In the genomic region with DNA sequence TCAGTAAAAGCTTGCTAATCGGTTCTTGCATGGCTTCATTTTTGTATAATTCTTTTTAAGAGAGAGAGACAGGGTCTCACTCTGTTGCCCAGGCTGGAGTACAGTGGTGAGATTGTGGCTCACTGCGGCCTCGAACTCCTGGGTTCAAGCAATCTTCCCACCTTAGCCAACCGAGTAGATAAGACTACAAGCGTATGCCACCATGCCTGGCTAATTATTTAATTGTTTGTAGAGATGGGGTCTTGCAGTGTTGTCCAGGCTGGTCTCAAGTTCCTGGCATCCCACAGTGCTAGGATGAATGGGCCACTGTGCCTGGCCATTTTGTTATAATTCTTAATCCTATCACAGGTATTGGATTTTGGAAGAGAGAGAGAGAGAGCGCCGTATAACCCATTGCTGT, we compare ENCODE assay signal across 24 cellular contexts. TPM values are rescaled to one million over a fixed set of nuclear protein-coding genes. Genes with fewer than 3 reads are reported as not detected.
DNase-seq lines count a peak whose midpoint lies in the region; ATAC-seq lines count a peak whose summit lies in the region.
"Had no signal": no experiment of that assay in that cellular context is flagged by ENCODE, and none has a peak within 500 bp of the region (broad histone marks: within the 10 kb centered on the region; RNA-seq: fewer than 3 reads in every experiment).

No MANE protein-coding gene starts in this region.

- H3K4me3 ChIP-seq in CD4-positive, CD25-positive, alpha-beta regulatory T cell (ENCODE audit: low read depth, low read length) = peak overlapping the region; percentile 41
- no peak overlapping the region for H3K4me3 ChIP-seq in CD8-positive, alpha-beta memory T cell (ENCODE audit: low read length)
- H3K4me3 ChIP-seq: A549, BLaER1 had no signal

- H3K27me3 ChIP-seq in CD4-positive, CD25-positive, alpha-beta regulatory T cell (ENCODE audit: control insufficient read depth, insufficient read depth, low read length) = no peaks in the 10 kb centered on the region
- H3K27me3 ChIP-seq in CD8-positive, alpha-beta memory T cell (ENCODE audit: insufficient read depth, low read length, poor library complexity, severe bottlenecking) = no peaks in the 10 kb centered on the region
- H3K27me3 ChIP-seq: BLaER1 had no signal

- H3K9me3 ChIP-seq in CD4-positive, CD25-positive, alpha-beta regulatory T cell (ENCODE audit: control insufficient read depth in 2 of 2, low read length in 2 of 2) = no peaks in the 10 kb centered on the region
- no peaks in the 10 kb centered on the region for H3K9me3 ChIP-seq in CD8-positive, alpha-beta memory T cell (ENCODE audit: low read length)
- H3K9me3 ChIP-seq: A549, BLaER1 had no signal

- peak overlapping the region in 1 of 2 donors; percentile 20 for H3K4me3 Mint-ChIP-seq in activated T-cell treated with anti-CD3 and anti-CD28 coated beads, Interleukin-2, amount 50 U/mL, for 72 hours
- peak overlapping the region in 3 of 4 donors; percentile 7 to 73 (median 72) for H3K4me3 Mint-ChIP-seq in CD4-positive, CD25-positive, alpha-beta regulatory T cell
- no peak overlapping the region for H3K4me3 Mint-ChIP-seq in CD8-positive, alpha-beta memory T cell
- H3K4me3 Mint-ChIP-seq in activated T-helper 17 cell treated with anti-CD3 and anti-CD28 coated beads, Interleukin-2, amount 50 U/mL, for 72 hours = no peak overlapping the region

- H3K9me3 Mint-ChIP-seq in activated T-cell treated with anti-CD3 and anti-CD28 coated beads, Interleukin-2, amount 50 U/mL, for 72 hours = no peaks in the 10 kb centered on the region
- H3K9me3 Mint-ChIP-seq in CD4-positive, CD25-positive, alpha-beta regulatory T cell = no peaks in the 10 kb centered on the region
- H3K9me3 Mint-ChIP-seq in CD8-positive, alpha-beta memory T cell = no peaks in the 10 kb centered on the region
- H3K9me3 Mint-ChIP-seq in activated T-helper 17 cell treated with anti-CD3 and anti-CD28 coated beads, Interleukin-2, amount 50 U/mL, for 72 hours = no peaks in the 10 kb centered on the region

- H3K36me3 Mint-ChIP-seq in activated T-cell treated with anti-CD3 and anti-CD28 coated beads, Interleukin-2, amount 50 U/mL, for 72 hours (ENCODE audit: insufficient read depth in 2 of 2) = peaks cover 0 to 20% of the 10 kb centered on the region in 2 donors
- peaks cover 32% of the 10 kb centered on the region for H3K36me3 Mint-ChIP-seq in CD4-positive, CD25-positive, alpha-beta regulatory T cell
- peaks cover 0 to 62% (median 8%) of the 10 kb centered on the region in 3 donors for H3K36me3 Mint-ChIP-seq in CD8-positive, alpha-beta memory T cell
- peaks cover 73% of the 10 kb centered on the region for H3K36me3 Mint-ChIP-seq in activated T-helper 17 cell treated with anti-CD3 and anti-CD28 coated beads, Interleukin-2, amount 50 U/mL, for 72 hours (ENCODE audit: low read depth)

- no peak for DNase-seq in activated T-cell treated with anti-CD3 and anti-CD28 coated beads, Interleukin-2, amount 50 U/mL, for 72 hours
- DNase-seq in activated T-cell treated with anti-CD3 and anti-CD28 coated beads, Interleukin-2, amount 50 U/mL, for 48 hours = no peak
- DNase-seq in CD4-positive, CD25-positive, alpha-beta regulatory T cell = no peak
- no peak for DNase-seq in CD8-positive, alpha-beta memory T cell
- DNase-seq in SHP77 treated with DMSO at 0.1 percent for 48 hours (lab: John Stamatoyannopoulos, UW) = no peak
- DNase-seq in activated CD4-positive, CD25-positive, alpha-beta regulatory T cell (lab: John Stamatoyannopoulos, UW) = no peak
- DNase-seq: DMS79 treated with DMSO at 0.1 percent for 48 hours, IMR-90, Karpas-422, NCI-H1048, NCI-H1436, NCI-H1930, NCI-H345, NCI-H524 treated with DMSO at 0.1 percent for 48 hours, PC-3 had no signal

- CTCF ChIA-PET in CD8-positive, alpha-beta memory T cell (lab: Charles Lee) = interaction anchor here (0.7 to 5.0 kb wide), 15 partner anchors 8 to 326 kb away, joined by 3 to 50 read pairs (median 5); a partner anchor contains a TSS

- no peaks in the 10 kb centered on the region for H3K27me3 Mint-ChIP-seq in activated T-cell treated with anti-CD3 and anti-CD28 coated beads, Interleukin-2, amount 50 U/mL, for 72 hours (ENCODE audit: low read depth)
- H3K27me3 Mint-ChIP-seq in CD4-positive, CD25-positive, alpha-beta regulatory T cell = no peaks in the 10 kb centered on the region
- H3K27me3 Mint-ChIP-seq in CD8-positive, alpha-beta memory T cell = no peaks in the 10 kb centered on the region
- H3K27me3 Mint-ChIP-seq in activated T-helper 17 cell treated with anti-CD3 and anti-CD28 coated beads, Interleukin-2, amount 50 U/mL, for 72 hours = no peaks in the 10 kb centered on the region

- H3K4me1 ChIP-seq in CD4-positive, CD25-positive, alpha-beta regulatory T cell (ENCODE audit: control insufficient read depth, insufficient read depth, low read length, poor library complexity, severe bottlenecking) = peaks cover 58% of the 10 kb centered on the region
- H3K4me1 ChIP-seq in CD8-positive, alpha-beta memory T cell (ENCODE audit: insufficient read depth, low read length) = peaks cover 41% of the 10 kb centered on the region
- H3K4me1 ChIP-seq: A549, BLaER1 had no signal

- peaks cover 66% of the 10 kb centered on the region for H3K4me1 Mint-ChIP-seq in activated T-cell treated with anti-CD3 and anti-CD28 coated beads, Interleukin-2, amount 50 U/mL, for 72 hours (ENCODE audit: low read depth)
- peaks cover 35 to 80% (median 52%) of the 10 kb centered on the region in 4 donors for H3K4me1 Mint-ChIP-seq in CD4-positive, CD25-positive, alpha-beta regulatory T cell
- H3K4me1 Mint-ChIP-seq in CD8-positive, alpha-beta memory T cell = peaks cover 32 to 68% (median 56%) of the 10 kb centered on the region in 3 donors
- H3K4me1 Mint-ChIP-seq in activated T-helper 17 cell treated with anti-CD3 and anti-CD28 coated beads, Interleukin-2, amount 50 U/mL, for 72 hours = peaks cover 30% of the 10 kb centered on the region

- peak overlapping the region; percentile 69 for H3K27ac Mint-ChIP-seq in activated T-cell treated with anti-CD3 and anti-CD28 coated beads, Interleukin-2, amount 50 U/mL, for 72 hours
- peak overlapping the region; percentile 24 to 86 (median 70) for H3K27ac Mint-ChIP-seq in CD4-positive, CD25-positive, alpha-beta regulatory T cell
- H3K27ac Mint-ChIP-seq in CD8-positive, alpha-beta memory T cell = peak overlapping the region in 5 of 8 donors; percentile 23 to 90 (median 82)
- H3K27ac Mint-ChIP-seq in activated T-helper 17 cell treated with anti-CD3 and anti-CD28 coated beads, Interleukin-2, amount 50 U/mL, for 72 hours = peak overlapping the region; percentile 15

- ATAC-seq in activated T-cell treated with anti-CD3 and anti-CD28 coated beads, Interleukin-2, amount 50 U/mL, for 72 hours (replicated peaks in 1 of 2) = no peak
- no peak for ATAC-seq in CD4-positive, CD25-positive, alpha-beta regulatory T cell (ENCODE audit: low read depth in 2 of 2)
- no peak for ATAC-seq in activated T-helper 17 cell treated with anti-CD3 and anti-CD28 coated beads, Interleukin-2, amount 50 U/mL, for 72 hours (replicated peaks)
- no peak for ATAC-seq in HG03196 (IDR thresholded peaks at IDR 0.05; ENCODE audit: unreplicated experiment)
- ATAC-seq: A549, PC-3 had no signal

- POLR2A ChIA-PET in CD8-positive, alpha-beta memory T cell (lab: Charles Lee) = interaction anchor here (2.5 kb wide), 1 partner anchor 24 kb away, joined by 7 read pairs; a partner anchor contains a TSS

- H3K27ac ChIP-seq in CD4-positive, CD25-positive, alpha-beta regulatory T cell (ENCODE audit: insufficient read depth, low read length, poor library complexity, severe bottlenecking) = peak overlapping the region; percentile 33
- H3K27ac ChIP-seq in CD8-positive, alpha-beta memory T cell (ENCODE audit: low read depth, low read length) = no peak overlapping the region
- H3K27ac ChIP-seq: A549, BLaER1, HL-60, RWPE1 had no signal

- H3K36me3 ChIP-seq in CD4-positive, CD25-positive, alpha-beta regulatory T cell (ENCODE audit: control insufficient read depth, insufficient read depth, low read length) = peaks cover 48% of the 10 kb centered on the region
- no peaks in the 10 kb centered on the region for H3K36me3 ChIP-seq in CD8-positive, alpha-beta memory T cell (ENCODE audit: insufficient read depth, low read length)
- H3K36me3 ChIP-seq: BLaER1 had no signal

RNA-seq across cellular contexts. Expression of a gene that starts 23.4 kb away (rescaled TPM):
- total RNA-seq in activated T-cell treated with anti-CD3 and anti-CD28 coated beads, Interleukin-2, amount 50 U/mL, for 72 hours = 100 to 1,000 TPM; 103 to 151 TPM
- total RNA-seq in CD4-positive, CD25-positive, alpha-beta regulatory T cell = 172 TPM
- 100 to 1,000 TPM; 126 to 146 (median 133) TPM for polyA plus RNA-seq in CD4-positive, CD25-positive, alpha-beta regulatory T cell
- 10 to 100 TPM; 62.6 to 64.0 TPM for total RNA-seq in CD8-positive, alpha-beta memory T cell
- polyA plus RNA-seq in CD8-positive, alpha-beta memory T cell = 66.7 TPM
- 10 to 100 TPM; 38.6 to 54.6 TPM for total RNA-seq in activated T-helper 17 cell treated with anti-CD3 and anti-CD28 coated beads, Interleukin-2, amount 50 U/mL, for 72 hours

RNA-seq across cellular contexts. Expression of a gene that starts 29.8 kb away (rescaled TPM):
- 1 to 10 TPM in 1 of 2 donors, under 1 TPM in 1; 0.76 to 1.3 TPM for total RNA-seq in activated T-cell treated with anti-CD3 and anti-CD28 coated beads, Interleukin-2, amount 50 U/mL, for 72 hours
- total RNA-seq in CD4-positive, CD25-positive, alpha-beta regulatory T cell = not detected
- polyA plus RNA-seq in CD4-positive, CD25-positive, alpha-beta regulatory T cell = under 1 TPM in 1 of 4 donors, not detected in 3; 0.34 TPM
- total RNA-seq in CD8-positive, alpha-beta memory T cell = under 1 TPM in 1 of 2 experiments, not detected in 1; 0.04 TPM
- polyA plus RNA-seq in CD8-positive, alpha-beta memory T cell = not detected
- total RNA-seq in activated T-helper 17 cell treated with anti-CD3 and anti-CD28 coated beads, Interleukin-2, amount 50 U/mL, for 72 hours = not detected
- total RNA-seq: G401, HT1080, IMR-90, MCF 10A had no signal
- polyA plus RNA-seq: IMR-90 had no signal

Comparison
In these comparisons a context has a peak if more than half of its experiments do, and no peak if none do; other contexts are left out.
1. H3K27ac Mint-ChIP-seq: peak in every context shown above with its lines; median percentile 82 in CD8-positive, alpha-beta memory T cell; 70 in CD4-positive, CD25-positive, alpha-beta regulatory T cell; 69 in activated T-cell treated with anti-CD3 and anti-CD28 coated beads, Interleukin-2, amount 50 U/mL, for 72 hours; 15 in activated T-helper 17 cell treated with anti-CD3 and anti-CD28 coated beads, Interleukin-2, amount 50 U/mL, for 72 hours.
2. H3K4me3 Mint-ChIP-seq: peak in CD4-positive, CD25-positive, alpha-beta regulatory T cell (3 of 4); none in CD8-positive, alpha-beta memory T cell (0 of 7) and activated T-helper 17 cell treated with anti-CD3 and anti-CD28 coated beads, Interleukin-2, amount 50 U/mL, for 72 hours (single experiment).